21 cellular contexts compared by ENCODE assay signal in the genomic region with DNA sequence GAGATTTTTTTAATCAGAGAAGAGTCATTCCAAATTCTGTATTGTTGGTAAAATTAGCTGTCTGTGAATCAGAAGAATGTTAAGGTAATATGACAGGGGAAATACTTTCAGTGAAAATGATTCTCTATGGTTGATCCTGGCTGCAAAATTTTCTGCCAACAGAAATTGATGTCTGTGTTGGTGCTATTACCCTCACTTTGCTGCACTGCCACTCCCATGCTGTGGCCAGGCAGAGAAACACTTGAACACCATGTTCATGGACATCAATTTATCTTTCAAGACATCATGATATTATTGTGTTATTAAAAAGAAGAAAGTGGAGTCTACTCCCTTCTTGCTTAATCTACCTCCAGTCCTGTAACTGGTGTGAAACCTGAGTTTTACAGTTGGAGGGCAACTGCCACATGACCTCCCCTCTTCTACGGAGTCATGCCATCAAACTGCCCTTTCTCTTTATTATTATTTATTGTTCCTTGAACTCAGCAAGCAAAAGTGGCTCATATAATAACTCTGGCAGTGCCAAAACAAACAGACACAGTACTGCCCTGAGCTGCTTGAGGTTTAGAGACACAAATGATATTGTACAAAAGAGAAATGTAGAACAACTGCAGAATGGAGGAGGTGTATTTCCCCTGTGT.
A peak's percentile ranks its signal among the peaks of the same experiment; 100 is the strongest.
DNase-seq lines count a peak whose midpoint lies in the region; ATAC-seq, FAIRE-seq and TF ChIP-seq lines count a peak whose summit lies in the region.
"Had no signal": no experiment of that assay in that cellular context is flagged by ENCODE, and none has a peak within 500 bp of the region (broad histone marks: within the 10 kb centered on the region; RNA-seq: fewer than 3 reads in every experiment).

No MANE protein-coding gene starts in this region.

- BruUV-seq in PC-3 (replicated peaks; lab: Mats Ljungman, UMichigan) = no TSS peak

- H3F3A ChIP-seq in PC-3 (ENCODE audit: low read length, unreplicated experiment) = no peaks in the 10 kb centered on the region

- H3K4me3 Mint-ChIP-seq in naive thymus-derived CD4-positive, alpha-beta T cell = no peak overlapping the region
- H3K4me3 Mint-ChIP-seq: activated CD4-positive, alpha-beta T cell treated with anti-CD3 and anti-CD28 coated beads for 36 hours; activated naive CD8-positive, alpha-beta T cell treated with anti-CD3 and anti-CD28 coated beads, Interleukin-2, amount 50 U/mL, for 24 hours; CD4-positive, alpha-beta T cell; dendritic cell treated with granulocyte-macrophage colony-stimulating factor and Interleukin-4, amounts not matched to agents 40 ng/mL and 50 ng/mL, for 4 days; IgD-negative memory B cell; nephron had no signal

- no peak overlapping the region for H3K4me3 ChIP-seq in PC-3 (ENCODE audit: low read length)
- no peak overlapping the region for H3K4me3 ChIP-seq in mucosa of descending colon
- H3K4me3 ChIP-seq in naive thymus-derived CD4-positive, alpha-beta T cell (ENCODE audit: low read length) = no peak overlapping the region
- H3K4me3 ChIP-seq: gastrocnemius medialis had no signal

- H3K4me2 ChIP-seq in PC-3 (ENCODE audit: low read length) = no peak overlapping the region

- H3K27me3 Mint-ChIP-seq in naive thymus-derived CD4-positive, alpha-beta T cell = peaks cover 0 to 8% (median 0%) of the 10 kb centered on the region in 5 donors
- H3K27me3 Mint-ChIP-seq: activated CD4-positive, alpha-beta T cell treated with anti-CD3 and anti-CD28 coated beads for 36 hours; CD4-positive, alpha-beta T cell; dendritic cell treated with granulocyte-macrophage colony-stimulating factor and Interleukin-4, amounts not matched to agents 40 ng/mL and 50 ng/mL, for 4 days; IgD-negative memory B cell; progenitor cell of endocrine pancreas had no signal

- no peaks in the 10 kb centered on the region for H3K9me2 ChIP-seq in PC-3 (replicated peaks; ENCODE audit: low read length)

- CTCF ChIA-PET in PC-3 (lab: Charles Lee) = interaction anchor here (0.6 kb wide), 1 partner anchor 312 kb away, joined by 3 read pairs; no protein-coding TSS in a partner anchor
- CTCF ChIA-PET in naive thymus-derived CD4-positive, alpha-beta T cell (lab: Charles Lee) = no interaction called here

- no peaks in the 10 kb centered on the region for H3K79me2 ChIP-seq in PC-3 (ENCODE audit: low read length)

- no peaks in the 10 kb centered on the region for H3K27me3 ChIP-seq in PC-3 (ENCODE audit: low read length)
- no peaks in the 10 kb centered on the region for H3K27me3 ChIP-seq in naive thymus-derived CD4-positive, alpha-beta T cell (ENCODE audit: control insufficient read depth in 2 of 2, insufficient read depth in 2 of 2, low read length in 2 of 2)
- H3K27me3 ChIP-seq: gastrocnemius medialis had no signal

- no peak overlapping the region for H3K9ac ChIP-seq in PC-3 (ENCODE audit: low read length)

- H3K9me3 ChIP-seq in PC-3 (ENCODE audit: low read length) (no peaks in the 10 kb centered on the region), mucosa of descending colon (no peaks in the 10 kb centered on the region)
- no peaks in the 10 kb centered on the region for H3K9me3 ChIP-seq in naive thymus-derived CD4-positive, alpha-beta T cell (ENCODE audit: control insufficient read depth in 2 of 3, low read length in 3 of 3)
- H3K9me3 ChIP-seq: gastrocnemius medialis had no signal

- H3K4me1 Mint-ChIP-seq in naive thymus-derived CD4-positive, alpha-beta T cell = no peaks in the 10 kb centered on the region
- H3K4me1 Mint-ChIP-seq: activated CD4-positive, alpha-beta T cell treated with anti-CD3 and anti-CD28 coated beads for 36 hours; activated naive CD8-positive, alpha-beta T cell treated with anti-CD3 and anti-CD28 coated beads, Interleukin-2, amount 50 U/mL, for 24 hours; IgD-negative memory B cell had no signal

- H2AFZ ChIP-seq in PC-3 (ENCODE audit: low read length) = no peak overlapping the region

- H3K36me3 Mint-ChIP-seq in naive thymus-derived CD4-positive, alpha-beta T cell = no peaks in the 10 kb centered on the region
- H3K36me3 Mint-ChIP-seq: IgD-negative memory B cell had no signal

- H3K4me1 ChIP-seq in PC-3 (ENCODE audit: insufficient read depth, low read length) (no peaks in the 10 kb centered on the region), mucosa of descending colon (ENCODE audit: low read depth) (peaks cover 8% of the 10 kb centered on the region)
- no peaks in the 10 kb centered on the region for H3K4me1 ChIP-seq in naive thymus-derived CD4-positive, alpha-beta T cell (ENCODE audit: control insufficient read depth in 2 of 2, insufficient read depth in 2 of 2, low read length in 2 of 2)

- no peaks in the 10 kb centered on the region for H4K20me1 ChIP-seq in PC-3 (ENCODE audit: low read length)

- H3K9me3 Mint-ChIP-seq in naive thymus-derived CD4-positive, alpha-beta T cell = peaks cover 0 to 11% (median 3%) of the 10 kb centered on the region in 11 donors
- H3K9me3 Mint-ChIP-seq: dendritic cell treated with granulocyte-macrophage colony-stimulating factor and Interleukin-4, amounts not matched to agents 40 ng/mL and 50 ng/mL, for 4 days; nephron had no signal

- no peak for FAIRE-seq in GM12891 (lab: Jason Lieb, UNC)
- FAIRE-seq in GM19239 (lab: Jason Lieb, UNC) = no peak
- FAIRE-seq: bronchial epithelial cell had no signal

- peak; percentile 15 for DNase-seq in COR-L47 (lab: John Stamatoyannopoulos, UW)
- peak; percentile 54 for DNase-seq in NCI-H1105 (lab: John Stamatoyannopoulos, UW)
- peak; percentile 30 for DNase-seq in PC-3
- DNase-seq in mucosa of descending colon = peak in 1 of 3 donors; percentile 29
- DNase-seq in GM12891 (ENCODE audit: insufficient read length, low spot score) = no peak
- no peak for DNase-seq in GM19239 (ENCODE audit: insufficient read length, low spot score)
- DNase-seq in T-helper 1 cell = no peak
- DNase-seq in naive thymus-derived CD4-positive, alpha-beta T cell = no peak
- DNase-seq: activated CD4-positive, alpha-beta T cell treated with anti-CD3 and anti-CD28 coated beads for 36 hours; activated effector memory CD4-positive, alpha-beta T cell treated with Interleukin-2 at 50 U/mL for 16 hours; activated naive CD8-positive, alpha-beta T cell treated with anti-CD3 and anti-CD28 coated beads, Interleukin-2, amount 50 U/mL, for 24 hours; CD4-positive, alpha-beta T cell; erythroblast; gastrocnemius medialis; mesenchymal stem cell; RPMI8226 had no signal

- H3K36me3 ChIP-seq in PC-3 (ENCODE audit: low read depth, low read length) = no peaks in the 10 kb centered on the region
- no peaks in the 10 kb centered on the region for H3K36me3 ChIP-seq in mucosa of descending colon (ENCODE audit: low read depth)
- H3K36me3 ChIP-seq in naive thymus-derived CD4-positive, alpha-beta T cell (ENCODE audit: control insufficient read depth in 2 of 3, insufficient read depth in 3 of 3, low read length in 3 of 3) = no peaks in the 10 kb centered on the region
- H3K36me3 ChIP-seq: gastrocnemius medialis had no signal

- TF ChIP-seq POLR2A in GM12891 (IDR thresholded peaks at IDR 0.05; ENCODE audit: low read depth, low read length) = no peak

- POLR2A ChIA-PET in PC-3 (lab: Charles Lee; ENCODE audit: unreplicated experiment) = no interaction called here
- POLR2A ChIA-PET in naive thymus-derived CD4-positive, alpha-beta T cell (lab: Charles Lee) = no interaction called here

- peak; percentile 84 for ATAC-seq in PC-3
- ATAC-seq in mucosa of descending colon = peak; percentile 84
- ATAC-seq in naive thymus-derived CD4-positive, alpha-beta T cell = no peak
- ATAC-seq: activated CD4-positive, alpha-beta T cell treated with anti-CD3 and anti-CD28 coated beads for 36 hours; activated naive CD8-positive, alpha-beta T cell treated with anti-CD3 and anti-CD28 coated beads, Interleukin-2, amount 50 U/mL, for 24 hours; gastrocnemius medialis had no signal

- H3K27ac Mint-ChIP-seq in naive thymus-derived CD4-positive, alpha-beta T cell = no peak overlapping the region
- H3K27ac Mint-ChIP-seq: activated CD4-positive, alpha-beta T cell treated with anti-CD3 and anti-CD28 coated beads for 36 hours; activated naive CD8-positive, alpha-beta T cell treated with anti-CD3 and anti-CD28 coated beads, Interleukin-2, amount 50 U/mL, for 24 hours; CD4-positive, alpha-beta T cell; dendritic cell treated with granulocyte-macrophage colony-stimulating factor and Interleukin-4, amounts not matched to agents 40 ng/mL and 50 ng/mL, for 4 days; IgD-negative memory B cell; progenitor cell of endocrine pancreas had no signal

- no peak for TF ChIP-seq CTCF in PC-3 (conservative IDR thresholded peaks at IDR 0.05; ENCODE audit: low read depth, low read length)
- no peak for TF ChIP-seq CTCF in mucosa of descending colon (IDR thresholded peaks at IDR 0.05)

- intact Hi-C loops in PC-3 (cut with micrococcal nuclease) = no loop called here
- intact Hi-C loops in mucosa of descending colon (cut with DNase I, micrococcal nuclease) = no loop called here
- intact Hi-C loops in naive thymus-derived CD4-positive, alpha-beta T cell (cut with micrococcal nuclease) = no loop called here

- no peak overlapping the region for H3K27ac ChIP-seq in PC-3 (ENCODE audit: low read length)
- H3K27ac ChIP-seq in naive thymus-derived CD4-positive, alpha-beta T cell (ENCODE audit: low read depth, low read length) = no peak overlapping the region
- H3K27ac ChIP-seq: gastrocnemius medialis had no signal

TF ChIP-seq in GM12891, 5 proteins besides CTCF, POLR2A, EP300 and RAD21:
- TF ChIP-seq POLR2AphosphoS5 (IDR thresholded peaks at IDR 0.05; ENCODE audit: low read depth, low read length) (no peak), POU2F2 (IDR thresholded peaks at IDR 0.05; ENCODE audit: low read depth, low read length) (no peak), SPI1 (IDR thresholded peaks at IDR 0.05; ENCODE audit: low read depth, low read length) (no peak), PAX5 (IDR thresholded peaks at IDR 0.05; ENCODE audit: insufficient read depth, low read length, severe bottlenecking) (no peak), TAF1 (IDR thresholded peaks at IDR 0.05; ENCODE audit: low read depth, low read length) (no peak)

Comparison
In these comparisons a context has a peak if more than half of its experiments do, and no peak if none do; other contexts are left out.
1. DNase-seq: peak in COR-L47 (single experiment), NCI-H1105 (single experiment) and PC-3 (single experiment); none in GM12891 (single experiment), GM19239 (single experiment), T-helper 1 cell (0 of 5) and naive thymus-derived CD4-positive, alpha-beta T cell (0 of 9).